8 cellular contexts compared by ENCODE assay signal in genomic region chr7:39566056-39566921, GRCh38. TPM values are rescaled to one million over a fixed set of nuclear protein-coding genes. Genes with fewer than 3 reads are reported as not detected.
DNase-seq lines count a peak whose midpoint lies in the region; ATAC-seq and TF ChIP-seq lines count a peak whose summit lies in the region.

A gene with protein sequence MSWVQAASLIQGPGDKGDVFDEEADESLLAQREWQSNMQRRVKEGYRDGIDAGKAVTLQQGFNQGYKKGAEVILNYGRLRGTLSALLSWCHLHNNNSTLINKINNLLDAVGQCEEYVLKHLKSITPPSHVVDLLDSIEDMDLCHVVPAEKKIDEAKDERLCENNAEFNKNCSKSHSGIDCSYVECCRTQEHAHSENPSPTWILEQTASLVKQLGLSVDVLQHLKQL (plus strand): TSS chr7:39566404. CDS start chr7:39566419, 15 bp downstream.

- TF ChIP-seq CTCF in uterus (IDR thresholded peaks at IDR 0.05) = no peak

- H3K4me1 ChIP-seq in right cardiac atrium (ENCODE audit: control insufficient read depth, insufficient read depth, low read length) (no peaks in the 10 kb centered on the region), uterus (no peaks in the 10 kb centered on the region)

- DNase-seq in NCI-H1694 (lab: John Stamatoyannopoulos, UW) (peak; percentile 49), anterior cingulate cortex (lab: John Stamatoyannopoulos, UW) (peak; percentile 39 to 91 (median 80)), right cardiac atrium (peak; percentile 87 to 94 (median 93)), putamen (ENCODE audit: low spot score) (peak; percentile 87), uterus (peak; percentile 66 to 80)

- peak within 1 kb of the TSS; percentile 81 for H3K4me3 ChIP-seq in right cardiac atrium (ENCODE audit: low read length)
- peak within 1 kb of the TSS; percentile 62 to 67 for H3K4me3 ChIP-seq in uterus

- WGBS in right cardiac atrium = under 1% methylated on average over 62 of the region's 62 CpGs

- H3K27me3 ChIP-seq in right cardiac atrium (ENCODE audit: control insufficient read depth, insufficient read depth) (no peaks in the 10 kb centered on the region), uterus (no peaks in the 10 kb centered on the region)

- H3K27ac ChIP-seq in right cardiac atrium (ENCODE audit: low read length) = peak within 1 kb of the TSS; percentile 81
- peak within 1 kb of the TSS; percentile 70 to 71 for H3K27ac ChIP-seq in uterus

- intact Hi-C loops in T-helper 2 cell treated with Interferon-gamma antibody and Interleukin-4, amounts not matched to agents 100 ng/mL and 5 ng/mL, for 36 hours (cut with micrococcal nuclease) = loop anchor here (2.0 to 10.0 kb wide), 4 partner anchors 57 to 657 kb away; partner anchors contain the start of genes CDK13, MPLKIP, RALA and SUGCT
- intact Hi-C loops in right cardiac atrium (cut with DNase I) = no loop called here
- intact Hi-C loops in uterus (cut with DNase I; ENCODE audit: low total_unique reads) = no loop called here

- TF ChIP-seq POLR2A in uterus (IDR thresholded peaks at IDR 0.05) = peak in 1 of 2 donors; percentile 56

- no peaks in the 10 kb centered on the region for H3K9me3 ChIP-seq in right cardiac atrium (ENCODE audit: control insufficient read depth, low read length)
- no peaks in the 10 kb centered on the region for H3K9me3 ChIP-seq in uterus

- peak; percentile 99 for ATAC-seq in GM18502 (IDR thresholded peaks at IDR 0.05; ENCODE audit: poor library complexity, unreplicated experiment)
- peak; percentile 99 for ATAC-seq in HG02885 (IDR thresholded peaks at IDR 0.05; ENCODE audit: poor library complexity, unreplicated experiment)
- ATAC-seq in right cardiac atrium = peak; percentile 99

- H3K36me3 ChIP-seq in uterus = no peaks in the 10 kb centered on the region

RNA-seq across cellular contexts. Expression of the gene that starts here (rescaled TPM):
- total RNA-seq in T-helper 2 cell treated with Interferon-gamma antibody and Interleukin-4, amounts not matched to agents 100 ng/mL and 5 ng/mL, for 36 hours = 8.9 and 12.0 TPM in 2 replicates
- total RNA-seq in right cardiac atrium (10 to 100 TPM; 21.4 to 24.4 (median 22.4) TPM), uterus (10 to 100 TPM; 16.8 to 54.2 (median 41.7) TPM)
- 30.9 TPM for polyA plus RNA-seq in right cardiac atrium

Comparison
In these comparisons a context has a peak if more than half of its experiments do, and no peak if none do; other contexts are left out.
1. Peak in every context shown above with its lines: DNase-seq, ATAC-seq, H3K4me3 ChIP-seq and H3K27ac ChIP-seq.